8 cellular contexts compared by ENCODE assay signal in the genomic region with DNA sequence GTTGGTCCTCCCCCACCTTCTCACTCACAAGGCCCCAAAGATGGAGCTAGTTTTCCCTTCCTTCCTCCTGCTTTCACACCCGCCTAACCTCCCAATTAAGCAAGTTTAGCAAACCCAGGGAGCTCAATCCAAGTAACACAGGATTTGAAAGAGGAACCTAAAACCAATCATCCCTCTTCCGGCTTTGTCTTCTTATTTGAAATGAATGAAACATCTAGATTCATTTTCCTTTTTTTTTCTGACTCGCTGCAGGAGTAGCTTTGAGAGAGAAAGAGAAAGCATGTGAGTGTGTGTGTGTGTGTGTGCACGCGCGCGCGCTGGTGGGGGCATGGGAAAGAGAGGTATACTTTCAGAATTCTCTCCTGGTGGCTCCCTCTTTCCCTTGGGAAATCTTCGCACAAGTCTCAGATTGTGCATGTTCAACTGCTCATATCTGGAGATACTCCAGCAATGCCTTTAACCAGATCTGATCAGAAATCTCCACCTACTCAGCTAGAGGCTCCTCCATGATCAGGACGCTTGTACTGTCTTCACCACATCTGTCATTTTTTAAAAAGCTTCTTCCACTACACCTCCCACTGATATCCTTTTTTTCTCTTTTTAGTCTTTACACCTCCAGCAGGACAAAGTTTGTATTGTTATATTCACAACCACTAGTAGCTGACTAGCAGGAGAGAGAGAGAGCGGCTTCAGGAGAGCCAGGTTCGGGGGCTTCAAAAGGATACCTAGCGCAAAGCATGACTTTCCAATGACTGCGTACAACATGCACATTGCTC. TPM values are rescaled to one million over a fixed set of nuclear protein-coding genes. Genes with fewer than 3 reads are reported as not detected.
DNase-seq lines count a peak whose midpoint lies in the region; ATAC-seq, FAIRE-seq and TF ChIP-seq lines count a peak whose summit lies in the region.

No MANE protein-coding gene starts in this region.

- no peaks in the 10 kb centered on the region for H3K9me1 ChIP-seq in keratinocyte (ENCODE audit: control insufficient read depth, extremely low read depth, insufficient read depth, low read length)

- ATAC-seq in activated naive CD8-positive, alpha-beta T cell treated with anti-CD3 and anti-CD28 coated beads, Interleukin-2, amount 50 U/mL, for 24 hours, result no peak
- ATAC-seq in HG03159 (IDR thresholded peaks at IDR 0.05; ENCODE audit: unreplicated experiment), result no peak
- ATAC-seq in HG03039 (IDR thresholded peaks at IDR 0.05; ENCODE audit: unreplicated experiment), result no peak
- ATAC-seq in esophagus mucosa, result no peak

- H3K4me1 ChIP-seq in keratinocyte (ENCODE audit: control insufficient read depth, extremely low read depth, insufficient read depth, low read length) (peaks cover 12% of the 10 kb centered on the region), spleen (peaks cover 2 to 73% (median 23%) of the 10 kb centered on the region in 6 donors)

- H4K20me1 ChIP-seq in keratinocyte (ENCODE audit: control insufficient read depth, extremely low read depth, insufficient read depth, low read length), result no peaks in the 10 kb centered on the region

- H3K27ac Mint-ChIP-seq in activated naive CD8-positive, alpha-beta T cell treated with anti-CD3 and anti-CD28 coated beads, Interleukin-2, amount 50 U/mL, for 24 hours, result no peak overlapping the region

- intact Hi-C loops in spleen (cut with DNase I; ENCODE audit: low total_unique reads), result no loop called here

- H3K9me3 ChIP-seq in keratinocyte (ENCODE audit: control insufficient read depth, low read depth, low read length), result no peaks in the 10 kb centered on the region
- H3K9me3 ChIP-seq in spleen, result no peaks in the 10 kb centered on the region

- peaks cover 3% of the 10 kb centered on the region for H3K36me3 Mint-ChIP-seq in activated naive CD8-positive, alpha-beta T cell treated with anti-CD3 and anti-CD28 coated beads, Interleukin-2, amount 50 U/mL, for 24 hours (ENCODE audit: low read depth)

- peaks cover 8% of the 10 kb centered on the region for H3K4me1 Mint-ChIP-seq in activated naive CD8-positive, alpha-beta T cell treated with anti-CD3 and anti-CD28 coated beads, Interleukin-2, amount 50 U/mL, for 24 hours

- H3K9ac ChIP-seq in keratinocyte (ENCODE audit: control insufficient read depth, extremely low read depth, insufficient read depth, low read length), result peak overlapping the region; percentile 44

- H3K27me3 ChIP-seq in keratinocyte (ENCODE audit: control insufficient read depth, extremely low read depth, insufficient read depth, low read length) (no peaks in the 10 kb centered on the region), spleen (replicated peaks in 1 of 7) (peaks cover 0 to 32% (median 4%) of the 10 kb centered on the region in 7 donors)

- no peak overlapping the region for H3K4me3 ChIP-seq in NB4 (ENCODE audit: low read depth, low read length)
- peak overlapping the region; percentile 45 to 90 (median 58) for H3K4me3 ChIP-seq in keratinocyte (ENCODE audit: control insufficient read depth in 2 of 3, extremely low read depth in 1 of 3, insufficient read depth in 2 of 3, low read depth in 1 of 3, low read length in 3 of 3)
- H3K4me3 ChIP-seq in spleen, result peak overlapping the region; percentile 8 to 72 (median 46)

- peak overlapping the region; percentile 95 for H2AFZ ChIP-seq in keratinocyte (ENCODE audit: control insufficient read depth, low read length)

- H3K4me3 Mint-ChIP-seq in activated naive CD8-positive, alpha-beta T cell treated with anti-CD3 and anti-CD28 coated beads, Interleukin-2, amount 50 U/mL, for 24 hours, result peak overlapping the region; percentile 75

- H3K9me3 Mint-ChIP-seq in activated naive CD8-positive, alpha-beta T cell treated with anti-CD3 and anti-CD28 coated beads, Interleukin-2, amount 50 U/mL, for 24 hours, result no peaks in the 10 kb centered on the region

- no peak overlapping the region for H3K27ac ChIP-seq in keratinocyte (ENCODE audit: control insufficient read depth, insufficient read depth, low read length)
- H3K27ac ChIP-seq in spleen, result peak overlapping the region in 6 of 8 donors; percentile 69 to 91 (median 82)

- peak overlapping the region; percentile 94 for H3K4me2 ChIP-seq in keratinocyte (ENCODE audit: control insufficient read depth, extremely low read depth, insufficient read depth, low read depth, low read length)

- H3K79me2 ChIP-seq in keratinocyte (ENCODE audit: control insufficient read depth, insufficient read depth, low read length), result no peaks in the 10 kb centered on the region

- TF ChIP-seq POLR2A in NB4 (IDR thresholded peaks at IDR 0.05; ENCODE audit: extremely low read depth, insufficient read length), result no peak
- no peak for TF ChIP-seq POLR2A in spleen (IDR thresholded peaks at IDR 0.05)

- H3K36me3 ChIP-seq in keratinocyte (ENCODE audit: control insufficient read depth in 2 of 2, extremely low read depth in 1 of 2, insufficient read depth in 2 of 2, low read length in 2 of 2), result no peaks in the 10 kb centered on the region
- peaks cover 0 to 5% (median 0%) of the 10 kb centered on the region in 6 donors for H3K36me3 ChIP-seq in spleen

- dilution Hi-C loops in keratinocyte (cut with MboI; ENCODE audit: extremely low pct_ligation_motif_present, low sequenced_read_pairs), result no loop called here

- peaks cover 45% of the 10 kb centered on the region for H3K27me3 Mint-ChIP-seq in activated naive CD8-positive, alpha-beta T cell treated with anti-CD3 and anti-CD28 coated beads, Interleukin-2, amount 50 U/mL, for 24 hours

- FAIRE-seq in keratinocyte (lab: Jason Lieb, UNC), result no peak

- TF ChIP-seq CTCF in NB4 (IDR thresholded peaks at IDR 0.05; ENCODE audit: low read depth, low read length) (no peak), keratinocyte (optimal IDR thresholded peaks at IDR 0.05 in 1 of 3, IDR thresholded peaks at IDR 0.05 in 1 of 3, conservative IDR thresholded peaks at IDR 0.05 in 1 of 3; ENCODE audit: extremely low read depth in 1 of 3, insufficient read depth in 2 of 3, low read length in 3 of 3) (peak in 1 of 3 experiments; percentile 11), spleen (IDR thresholded peaks at IDR 0.05 in 8 of 11, conservative IDR thresholded peaks at IDR 0.05 in 3 of 11) (no peak)

- WGBS in spleen, 5 donors, result 15 to 42% (median 26%) methylated on average over 14 of the region's 14 CpGs

- DNase-seq in DMS 273 (lab: John Stamatoyannopoulos, UW; ENCODE audit: unreplicated experiment) (peak; percentile 29), NB4 (ENCODE audit: low read depth) (peak; percentile 54), keratinocyte (ENCODE audit: low read depth, low spot score) (no peak), spleen (no peak)
- DNase-seq in activated naive CD8-positive, alpha-beta T cell treated with anti-CD3 and anti-CD28 coated beads, Interleukin-2, amount 50 U/mL, for 24 hours, result no peak

RNA-seq across cellular contexts. Expression of a gene that starts 1.6 kb away (rescaled TPM):
- polyA plus RNA-seq in keratinocyte (0.61 to 3.2 TPM (median 2.7 TPM) in 3 replicates), spleen (under 1 TPM; 0.36 to 0.77 (median 0.37) TPM)
- 0.06 TPM for polyA plus RNA-seq in keratinocyte (2011; ENCODE audit: low read depth)
- 0.36 and 0.84 TPM in 2 replicates for polyA plus RNA-seq in keratinocyte (2011; cell fraction: cytosol; rRNA removed)
- 1.1 and 1.3 TPM in 2 replicates for polyA plus RNA-seq in keratinocyte (2011; cell fraction: nucleus; rRNA removed)
- polyA plus RNA-seq in keratinocyte (2012; ENCODE audit: low replicate concordance), result 0.03 and 3.3 TPM in 2 replicates
- 6.1 to 19.5 TPM (median 7.5 TPM) in 3 replicates for polyA minus RNA-seq in keratinocyte
- polyA minus RNA-seq in keratinocyte (2011; cell fraction: cytosol; rRNA and poly(A)+ RNA removed), result 4.2 TPM
- polyA minus RNA-seq in keratinocyte (2011; cell fraction: nucleus; rRNA and poly(A)+ RNA removed), result 2.5 and 3.5 TPM in 2 replicates
- total RNA-seq in spleen (10 to 100 TPM; 52.9 to 86.0 (median 67.1) TPM), esophagus mucosa (1.3 TPM)

Comparison
In these comparisons a context has a peak if more than half of its experiments do, and no peak if none do; other contexts are left out.
1. DNase-seq: peak in DMS 273 (single experiment) and NB4 (single experiment); none in activated naive CD8-positive, alpha-beta T cell treated with anti-CD3 and anti-CD28 coated beads, Interleukin-2, amount 50 U/mL, for 24 hours (single experiment), keratinocyte (single experiment) and spleen (single experiment).
2. RNA of a gene that starts 1.6 kb away (total RNA-seq): 52.9 to 86.0 TPM in spleen; 1.3 TPM in esophagus mucosa (single experiment); every median in the first group is over 10 times any median in the second.